In genomic region chr18:58887613-58887963, GRCh38 we compare ENCODE assay signal across 8 cellular contexts. TPM values are rescaled to one million over a fixed set of nuclear protein-coding genes. Genes with fewer than 3 reads are reported as not detected.
DNase-seq lines count a peak whose midpoint lies in the region; ATAC-seq and TF ChIP-seq lines count a peak whose summit lies in the region.

No MANE protein-coding gene starts in this region.

- no peak overlapping the region for H3K27ac Mint-ChIP-seq in activated CD4-positive, alpha-beta T cell treated with anti-CD3 and anti-CD28 coated beads for 36 hours
- H3K27ac Mint-ChIP-seq in activated CD4-positive, alpha-beta memory T cell treated with anti-CD3 and anti-CD28 coated beads for 36 hours: no peak overlapping the region

- POLR2A ChIA-PET in activated CD4-positive, alpha-beta T cell treated with anti-CD3 and anti-CD28 coated beads for 36 hours (lab: Charles Lee): no interaction called here
- POLR2A ChIA-PET in activated CD4-positive, alpha-beta memory T cell treated with anti-CD3 and anti-CD28 coated beads for 36 hours (lab: Charles Lee): no interaction called here

- peaks cover 57% of the 10 kb centered on the region for H3K4me1 ChIP-seq in left ventricle myocardium inferior

- intact Hi-C loops in activated CD4-positive, alpha-beta T cell treated with anti-CD3 and anti-CD28 coated beads for 36 hours (cut with DNase I, micrococcal nuclease): no loop called here
- intact Hi-C loops in activated CD4-positive, alpha-beta memory T cell treated with anti-CD3 and anti-CD28 coated beads for 36 hours (cut with micrococcal nuclease): no loop called here
- intact Hi-C loops in left ventricle myocardium inferior (cut with micrococcal nuclease): no loop called here

- H3K9me3 ChIP-seq in left ventricle myocardium inferior (replicated peaks): no peaks in the 10 kb centered on the region

- CTCF ChIA-PET in activated CD4-positive, alpha-beta T cell treated with anti-CD3 and anti-CD28 coated beads for 36 hours (lab: Charles Lee): no interaction called here
- CTCF ChIA-PET in activated CD4-positive, alpha-beta memory T cell treated with anti-CD3 and anti-CD28 coated beads for 36 hours (lab: Charles Lee): interaction anchor here (1.0 kb wide), 1 partner anchor 119 kb away, joined by 3 read pairs; no protein-coding TSS in a partner anchor

- no peak for TF ChIP-seq CTCF in left ventricle myocardium inferior (IDR thresholded peaks at IDR 0.05; ENCODE audit: borderline replicate concordance)

- ATAC-seq in activated CD4-positive, alpha-beta T cell treated with anti-CD3 and anti-CD28 coated beads for 36 hours: peak; percentile 55
- ATAC-seq in HG03565 (IDR thresholded peaks at IDR 0.05; ENCODE audit: unreplicated experiment): peak; percentile 70

- no peak overlapping the region for H3K4me3 Mint-ChIP-seq in activated CD4-positive, alpha-beta T cell treated with anti-CD3 and anti-CD28 coated beads for 36 hours
- no peak overlapping the region for H3K4me3 Mint-ChIP-seq in activated CD4-positive, alpha-beta memory T cell treated with anti-CD3 and anti-CD28 coated beads for 36 hours

- no peaks in the 10 kb centered on the region for H3K9me3 Mint-ChIP-seq in activated CD4-positive, alpha-beta T cell treated with anti-CD3 and anti-CD28 coated beads for 36 hours (ENCODE audit: low read depth)
- no peaks in the 10 kb centered on the region for H3K9me3 Mint-ChIP-seq in activated CD4-positive, alpha-beta memory T cell treated with anti-CD3 and anti-CD28 coated beads for 36 hours

- no peaks in the 10 kb centered on the region for H3K27me3 ChIP-seq in left ventricle myocardium inferior (ENCODE audit: low read depth)

- H3K27me3 Mint-ChIP-seq in activated CD4-positive, alpha-beta T cell treated with anti-CD3 and anti-CD28 coated beads for 36 hours: peaks cover 6% of the 10 kb centered on the region
- peaks cover 10% of the 10 kb centered on the region for H3K27me3 Mint-ChIP-seq in activated CD4-positive, alpha-beta memory T cell treated with anti-CD3 and anti-CD28 coated beads for 36 hours

- peaks cover 22% of the 10 kb centered on the region for H3K36me3 ChIP-seq in left ventricle myocardium inferior

- H3K27ac ChIP-seq in left ventricle myocardium inferior (replicated peaks): peak overlapping the region; percentile 86

- H3K4me3 ChIP-seq in left ventricle myocardium inferior: peak overlapping the region; percentile 32

- H3K4me1 Mint-ChIP-seq in activated CD4-positive, alpha-beta T cell treated with anti-CD3 and anti-CD28 coated beads for 36 hours: peaks cover 8% of the 10 kb centered on the region
- peaks cover 9% of the 10 kb centered on the region for H3K4me1 Mint-ChIP-seq in activated CD4-positive, alpha-beta memory T cell treated with anti-CD3 and anti-CD28 coated beads for 36 hours (ENCODE audit: low read depth)

- peak; percentile 40 for DNase-seq in activated CD4-positive, alpha-beta T cell treated with anti-CD3 and anti-CD28 coated beads for 36 hours
- DNase-seq in activated CD4-positive, alpha-beta T cell treated with anti-CD3 and anti-CD28 coated beads for 1 hour: no peak
- peak; percentile 54 for DNase-seq in activated CD4-positive, alpha-beta memory T cell treated with anti-CD3 and anti-CD28 coated beads for 36 hours
- DNase-seq in left ventricle myocardium inferior (peak; percentile 71), DMS153 treated with DMSO at 0.1 percent for 48 hours (lab: John Stamatoyannopoulos, UW; ENCODE audit: unreplicated experiment) (no peak), HuH-7.5 (ENCODE audit: low spot score) (no peak)
- DNase-seq in stimulated activated CD8-positive, alpha-beta memory T cell treated with anti-CD3 and anti-CD28 coated beads, Interleukin-4, amount 100 ng/mL, for 48 hours: peak; percentile 55

- no peaks in the 10 kb centered on the region for H3K36me3 Mint-ChIP-seq in activated CD4-positive, alpha-beta T cell treated with anti-CD3 and anti-CD28 coated beads for 36 hours (ENCODE audit: low read depth)
- no peaks in the 10 kb centered on the region for H3K36me3 Mint-ChIP-seq in activated CD4-positive, alpha-beta memory T cell treated with anti-CD3 and anti-CD28 coated beads for 36 hours

RNA-seq across cellular contexts. Expression of gene ZNF532, which starts 22.9 kb away (rescaled TPM):
- 10 to 100 TPM in 1 of 2 experiments, 1 to 10 TPM in 1; 7.7 to 11.3 TPM for total RNA-seq in activated CD4-positive, alpha-beta T cell treated with anti-CD3 and anti-CD28 coated beads for 36 hours
- 1 to 10 TPM; 5.5 to 5.7 TPM for total RNA-seq in activated CD4-positive, alpha-beta memory T cell treated with anti-CD3 and anti-CD28 coated beads for 36 hours
- 59.3 TPM for total RNA-seq in left ventricle myocardium inferior

Comparison
In these comparisons a context has a peak if more than half of its experiments do, and no peak if none do; other contexts are left out.
1. DNase-seq: peak in activated CD4-positive, alpha-beta T cell treated with anti-CD3 and anti-CD28 coated beads for 36 hours (single experiment), activated CD4-positive, alpha-beta memory T cell treated with anti-CD3 and anti-CD28 coated beads for 36 hours (single experiment), left ventricle myocardium inferior (single experiment) and stimulated activated CD8-positive, alpha-beta memory T cell treated with anti-CD3 and anti-CD28 coated beads, Interleukin-4, amount 100 ng/mL, for 48 hours (single experiment); none in activated CD4-positive, alpha-beta T cell treated with anti-CD3 and anti-CD28 coated beads for 1 hour (single experiment), DMS153 treated with DMSO at 0.1 percent for 48 hours (single experiment) and HuH-7.5 (single experiment).